In genomic region chr9:125878241-125878640, GRCh38 we compare ENCODE assay signal across 15 cellular contexts.
DNase-seq lines count a peak whose midpoint lies in the region; TF ChIP-seq lines count a peak whose summit lies in the region.
"Had no signal": no experiment of that assay in that cellular context is flagged by ENCODE, and none has a peak within 500 bp of the region (broad histone marks: within the 10 kb centered on the region; RNA-seq: fewer than 3 reads in every experiment).

No MANE protein-coding gene starts in this region.

- intact Hi-C loops in tibial artery (cut with DNase I; ENCODE audit: low total_unique reads), result no loop called here

- TF ChIP-seq CTCF in tibial artery (IDR thresholded peaks at IDR 0.05), result no peak

- H3K9me3 ChIP-seq in adipocyte (ENCODE audit: control insufficient read depth, low read length), result no peaks in the 10 kb centered on the region
- H3K9me3 ChIP-seq in tibial artery, result no peaks in the 10 kb centered on the region
- H3K9me3 ChIP-seq: gastroesophageal sphincter, thyroid gland had no signal

- H3K27ac ChIP-seq in rectal smooth muscle tissue (ENCODE audit: low read depth, low read length) (peak overlapping the region; percentile 32), tibial artery (no peak overlapping the region)
- H3K27ac ChIP-seq: 22Rv1, thyroid gland had no signal

- H3K27me3 ChIP-seq in adipocyte (replicated peaks; ENCODE audit: control insufficient read depth, insufficient read depth, low read length) (no peaks in the 10 kb centered on the region), rectal smooth muscle tissue (ENCODE audit: control insufficient read depth, insufficient read depth, low read length) (no peaks in the 10 kb centered on the region), tibial artery (no peaks in the 10 kb centered on the region)
- H3K27me3 ChIP-seq: gastroesophageal sphincter, thyroid gland had no signal

- H3K9ac ChIP-seq in adipocyte (ENCODE audit: low read length), result no peak overlapping the region
- H3K9ac ChIP-seq in rectal smooth muscle tissue (ENCODE audit: low read length), result no peak overlapping the region

- peak; percentile 44 for DNase-seq in NCI-H1694 treated with DMSO at 0.1 percent for 48 hours (lab: John Stamatoyannopoulos, UW)
- no peak for DNase-seq in NCI-H1694 (lab: John Stamatoyannopoulos, UW)
- DNase-seq in NCI-H146 (lab: John Stamatoyannopoulos, UW), result peak; percentile 88
- peak; percentile 13 for DNase-seq in adipocyte (ENCODE audit: low read depth)
- DNase-seq in activated effector memory CD4-positive, alpha-beta T cell treated with anti-CD3 and anti-CD28 coated beads, Interleukin-2, amount 50 U/mL, for 16 hours, result no peak
- DNase-seq in T-helper 2 cell, result no peak
- no peak for DNase-seq in tibial artery
- DNase-seq: activated CD8-positive, alpha-beta memory T cell treated with anti-CD3 and anti-CD28 coated beads, Interleukin-2, amount 50 U/mL, for 48 hours; left colon; natural killer cell; NCI-H1436 treated with DMSO at 0.1 percent for 48 hours; thyroid gland had no signal

- no peaks in the 10 kb centered on the region for H3K36me3 ChIP-seq in adipocyte (ENCODE audit: control insufficient read depth, insufficient read depth, low read length, severe bottlenecking)
- H3K36me3 ChIP-seq in rectal smooth muscle tissue (ENCODE audit: control insufficient read depth, insufficient read depth, low read length), result no peaks in the 10 kb centered on the region
- no peaks in the 10 kb centered on the region for H3K36me3 ChIP-seq in tibial artery
- H3K36me3 ChIP-seq: gastroesophageal sphincter, thyroid gland had no signal

- H3K4me1 ChIP-seq in adipocyte (ENCODE audit: control insufficient read depth, insufficient read depth, low read length) (peaks cover 8% of the 10 kb centered on the region), rectal smooth muscle tissue (ENCODE audit: control insufficient read depth, insufficient read depth, low read length) (peaks cover under 1% of the 10 kb centered on the region), tibial artery (no peaks in the 10 kb centered on the region)
- H3K4me1 ChIP-seq: thyroid gland had no signal

- H3K4me3 ChIP-seq in adipocyte (ENCODE audit: low read length) (no peak overlapping the region), rectal smooth muscle tissue (ENCODE audit: low read length) (no peak overlapping the region), tibial artery (no peak overlapping the region)
- H3K4me3 ChIP-seq: gastroesophageal sphincter, thyroid gland had no signal

Comparison
In these comparisons a context has a peak if more than half of its experiments do, and no peak if none do; other contexts are left out.
1. DNase-seq: peak in NCI-H1694 treated with DMSO at 0.1 percent for 48 hours (single experiment), NCI-H146 (single experiment) and adipocyte (single experiment); none in NCI-H1694 (single experiment), activated effector memory CD4-positive, alpha-beta T cell treated with anti-CD3 and anti-CD28 coated beads, Interleukin-2, amount 50 U/mL, for 16 hours (single experiment), T-helper 2 cell (0 of 5) and tibial artery (0 of 2).